In genomic region chr11:76615950-76616349, GRCh38 we compare ENCODE assay signal across 10 cellular contexts. TPM values are rescaled to one million over a fixed set of nuclear protein-coding genes. Genes with fewer than 3 reads are reported as not detected.
DNase-seq lines count a peak whose midpoint lies in the region; ATAC-seq and TF ChIP-seq lines count a peak whose summit lies in the region.
"Had no signal": no experiment of that assay in that cellular context is flagged by ENCODE, and none has a peak within 500 bp of the region (broad histone marks: within the 10 kb centered on the region; RNA-seq: fewer than 3 reads in every experiment).

No MANE protein-coding gene starts in this region.

- H3K9me2 ChIP-seq in OCI-LY7 (ENCODE audit: insufficient read depth, low read length) = no peaks in the 10 kb centered on the region

- H3K36me3 Mint-ChIP-seq in endodermal cell (ENCODE audit: low read depth) = no peaks in the 10 kb centered on the region

- H2AFZ ChIP-seq in mesenchymal stem cell (ENCODE audit: low read depth, low read length) = no peak overlapping the region
- no peak overlapping the region for H2AFZ ChIP-seq in OCI-LY7 (ENCODE audit: low read length)

- no peaks in the 10 kb centered on the region for H3K27me3 ChIP-seq in endodermal cell (ENCODE audit: control insufficient read depth, insufficient read depth, low read length, poor library complexity, severe bottlenecking)
- no peaks in the 10 kb centered on the region for H3K27me3 ChIP-seq in mesenchymal stem cell (ENCODE audit: control insufficient read depth in 1 of 2, insufficient read depth in 1 of 2, low read length in 2 of 2)

- POLR2A ChIA-PET in OCI-LY7 (lab: Charles Lee) = interaction anchor here (1.4 kb wide), 1 partner anchor 56 kb away, joined by 5 read pairs; no protein-coding TSS in a partner anchor

- no peak for TF ChIP-seq CTCF in endodermal cell (conservative IDR thresholded peaks at IDR 0.05)
- no peak for TF ChIP-seq CTCF in OCI-LY7 (conservative IDR thresholded peaks at IDR 0.05; ENCODE audit: low read length)

- H3K4me3 ChIP-seq in endodermal cell (ENCODE audit: low read length) = no peak overlapping the region
- H3K4me3 ChIP-seq in mesenchymal stem cell (ENCODE audit: insufficient read depth in 1 of 2, low read depth in 1 of 2, low read length in 2 of 2) = no peak overlapping the region
- H3K4me3 ChIP-seq in OCI-LY7 (ENCODE audit: low read depth, low read length, poor library complexity, severe bottlenecking) = no peak overlapping the region

- CTCF ChIA-PET in OCI-LY7 (lab: Charles Lee; ENCODE audit: unreplicated experiment) = no interaction called here

- H3K79me1 ChIP-seq in mesenchymal stem cell (replicated peaks; ENCODE audit: low read length, poor library complexity, severe bottlenecking) = no peaks in the 10 kb centered on the region

- no peak overlapping the region for H2BK5ac ChIP-seq in mesenchymal stem cell (ENCODE audit: low read depth, low read length, poor library complexity, severe bottlenecking)

- no peak overlapping the region for H3K4ac ChIP-seq in mesenchymal stem cell (ENCODE audit: low read depth in 1 of 2, low read length in 2 of 2)

- peak overlapping the region in 1 of 2 experiments; percentile 52 for H2BK12ac ChIP-seq in mesenchymal stem cell (ENCODE audit: low read length in 2 of 2)

- no TSS peak for BruUV-seq in OCI-LY7 (replicated peaks; lab: Mats Ljungman, UMichigan)

- H3K9me3 ChIP-seq in endodermal cell (ENCODE audit: control insufficient read depth, low read length) (peaks cover 8% of the 10 kb centered on the region), mesenchymal stem cell (ENCODE audit: control insufficient read depth, low read length) (no peaks in the 10 kb centered on the region), OCI-LY7 (ENCODE audit: low read length) (no peaks in the 10 kb centered on the region)

- peaks cover 15% of the 10 kb centered on the region for H3K9me3 Mint-ChIP-seq in endodermal cell
- H3K9me3 Mint-ChIP-seq: activated T-cell treated with anti-CD3 and anti-CD28 coated beads, Interleukin-2, amount 50 U/mL, for 4 hours had no signal

- ATAC-seq in HG02623 (IDR thresholded peaks at IDR 0.05; ENCODE audit: unreplicated experiment) (no peak), GM19324 (IDR thresholded peaks at IDR 0.05; ENCODE audit: low FRiP score, unreplicated experiment) (no peak), GM19395 (IDR thresholded peaks at IDR 0.05; ENCODE audit: unreplicated experiment) (no peak)
- ATAC-seq: activated T-cell treated with anti-CD3 and anti-CD28 coated beads, Interleukin-2, amount 50 U/mL, for 4 hours had no signal

- no peak overlapping the region for H4K91ac ChIP-seq in mesenchymal stem cell (ENCODE audit: low read length)

- H3K27ac ChIP-seq in endodermal cell (ENCODE audit: low read depth, low read length) (no peak overlapping the region), mesenchymal stem cell (ENCODE audit: low read length, poor library complexity, severe bottlenecking) (no peak overlapping the region), OCI-LY7 (ENCODE audit: low read depth, low read length, poor library complexity, severe bottlenecking) (no peak overlapping the region)

- no peak overlapping the region for H3K4me3 Mint-ChIP-seq in endodermal cell
- H3K4me3 Mint-ChIP-seq: activated T-cell treated with anti-CD3 and anti-CD28 coated beads, Interleukin-2, amount 50 U/mL, for 4 hours had no signal

- H3K27ac Mint-ChIP-seq in endodermal cell = no peak overlapping the region

- H3K4me2 ChIP-seq in mesenchymal stem cell (ENCODE audit: low read length, poor library complexity, severe bottlenecking) (no peak overlapping the region), OCI-LY7 (ENCODE audit: low read length) (no peak overlapping the region)

- H3K79me2 ChIP-seq in OCI-LY7 (ENCODE audit: insufficient read depth, low read depth, low read length) = no peaks in the 10 kb centered on the region

- H3K14ac ChIP-seq in mesenchymal stem cell (ENCODE audit: low read length in 2 of 2) = peak overlapping the region in 1 of 2 experiments; percentile 77

- H2BK120ac ChIP-seq in mesenchymal stem cell (ENCODE audit: low read depth, low read length) = no peak overlapping the region

- H3K9ac ChIP-seq in endodermal cell (ENCODE audit: extremely low read depth, low read length, poor library complexity, severe bottlenecking) (no peak overlapping the region), mesenchymal stem cell (ENCODE audit: low read length) (peak overlapping the region; percentile 71)

- H3K4me1 ChIP-seq in endodermal cell (ENCODE audit: control insufficient read depth, insufficient read depth, low read length) (no peaks in the 10 kb centered on the region), mesenchymal stem cell (ENCODE audit: control insufficient read depth, insufficient read depth, low read depth, low read length) (peaks cover 8% of the 10 kb centered on the region), OCI-LY7 (ENCODE audit: insufficient read depth, low read length, poor library complexity, severe bottlenecking) (peaks cover 5% of the 10 kb centered on the region)

- H3K23ac ChIP-seq in mesenchymal stem cell (ENCODE audit: low read length in 2 of 2) = no peak overlapping the region

- WGBS in endodermal cell (ENCODE audit: insufficient coverage in 1 of 2, insufficient read length in 1 of 2), 2 experiments = 79 to 83% methylated on average over 2 to 4 of the region's 4 CpGs
- WGBS in mesenchymal stem cell = 82% methylated on average over 4 of the region's 4 CpGs

- no peak overlapping the region for H2BK15ac ChIP-seq in mesenchymal stem cell (ENCODE audit: low read depth, poor library complexity, severe bottlenecking)

- H3K4me1 Mint-ChIP-seq in endodermal cell = peaks cover 6% of the 10 kb centered on the region

- peak; percentile 42 for DNase-seq in activated CD8-positive, alpha-beta memory T cell treated with anti-CD3 and anti-CD28 coated beads, Interleukin-2, amount 50 U/mL, for 48 hours
- no peak for DNase-seq in activated CD8-positive, alpha-beta memory T cell treated with anti-CD3 and anti-CD28 coated beads, Interleukin-2, amount 50 U/mL, for 4 hours
- DNase-seq in endodermal cell (peak; percentile 33), mesenchymal stem cell (no peak), OCI-LY7 (ENCODE audit: low spot score) (no peak)
- DNase-seq: activated T-cell treated with anti-CD3 and anti-CD28 coated beads, Interleukin-2, amount 50 U/mL, for 4 hours; NCI-H187 treated with DMSO at 0.1 percent for 48 hours had no signal

- H3K18ac ChIP-seq in mesenchymal stem cell (ENCODE audit: low read depth in 1 of 2, low read length in 2 of 2) = peak overlapping the region in 1 of 2 experiments; percentile 5

- no peak overlapping the region for H2AK5ac ChIP-seq in mesenchymal stem cell (ENCODE audit: low read length, severe bottlenecking)

- H3K36me3 ChIP-seq in endodermal cell (ENCODE audit: control insufficient read depth, insufficient read depth, low read length) (no peaks in the 10 kb centered on the region), mesenchymal stem cell (ENCODE audit: control insufficient read depth in 1 of 2, insufficient read depth in 2 of 2, low read depth in 1 of 2, low read length in 2 of 2) (no peaks in the 10 kb centered on the region), OCI-LY7 (ENCODE audit: insufficient read depth, low read length) (no peaks in the 10 kb centered on the region)

- intact Hi-C loops in OCI-LY7 (cut with micrococcal nuclease; ENCODE audit: unreplicated experiment) = no loop called here

- no peak overlapping the region for H4K8ac ChIP-seq in mesenchymal stem cell (ENCODE audit: low read length)

- no peaks in the 10 kb centered on the region for H4K20me1 ChIP-seq in OCI-LY7 (ENCODE audit: insufficient read depth, low read length)

- H3K27me3 Mint-ChIP-seq in endodermal cell (ENCODE audit: insufficient read depth) = no peaks in the 10 kb centered on the region

RNA-seq across cellular contexts. Expression of gene LRRC32, which starts 54.6 kb away (rescaled TPM):
- 1 to 10 TPM; 1.3 to 1.6 TPM for total RNA-seq in endodermal cell
- polyA plus RNA-seq in endodermal cell (2013, experiment 1 of 2) = 2.0 TPM
- polyA plus RNA-seq in endodermal cell (2013, experiment 2 of 2) = 2.2 TPM
- polyA plus RNA-seq in mesenchymal stem cell (2013, experiment 1 of 2) = 35.9 TPM
- polyA plus RNA-seq in mesenchymal stem cell (2013, experiment 2 of 2) = 36.0 TPM
- total RNA-seq in OCI-LY7 (2014; rRNA removed; shearing (Covaris generic)) = 5.4 and 5.5 TPM in 2 replicates
- total RNA-seq in OCI-LY7 (2022) = 15.0 and 25.3 TPM in 2 replicates

Comparison
In these comparisons a context has a peak if more than half of its experiments do, and no peak if none do; other contexts are left out.
1. DNase-seq: peak in activated CD8-positive, alpha-beta memory T cell treated with anti-CD3 and anti-CD28 coated beads, Interleukin-2, amount 50 U/mL, for 48 hours (single experiment) and endodermal cell (single experiment); none in activated CD8-positive, alpha-beta memory T cell treated with anti-CD3 and anti-CD28 coated beads, Interleukin-2, amount 50 U/mL, for 4 hours (single experiment), mesenchymal stem cell (single experiment) and OCI-LY7 (single experiment).